ENCODE assay signal across 14 cellular contexts in genomic region chr18:5422626-5423025, GRCh38.
DNase-seq lines count a peak whose midpoint lies in the region; ATAC-seq lines count a peak whose summit lies in the region.
"Had no signal": no experiment of that assay in that cellular context is flagged by ENCODE, and none has a peak within 500 bp of the region (broad histone marks: within the 10 kb centered on the region; RNA-seq: fewer than 3 reads in every experiment).

No MANE protein-coding gene starts in this region.

- in situ Hi-C loops in G401 (cut with HindIII; ENCODE audit: low sequenced_read_pairs), result no loop called here

- no peak for ATAC-seq in HG03045 (IDR thresholded peaks at IDR 0.05; ENCODE audit: unreplicated experiment)
- ATAC-seq: A549; CD8-positive, alpha-beta T cell; GM12878 had no signal

- DNase-seq in G401 (ENCODE audit: low spot score) (peak; percentile 87), cerebellum (ENCODE audit: low spot score) (peak; percentile 48), superior temporal gyrus (ENCODE audit: extremely low spot score) (peak; percentile 22), HuH-7 (ENCODE audit: low spot score) (no peak)
- DNase-seq: AML-193; Caco-2; Calu3; CD4-positive, alpha-beta T cell; CD8-positive, alpha-beta T cell; DMS79 treated with DMSO at 0.1 percent for 48 hours; GDM1 had no signal
